ENCODE assay signal across 8 cellular contexts in the genomic region with DNA sequence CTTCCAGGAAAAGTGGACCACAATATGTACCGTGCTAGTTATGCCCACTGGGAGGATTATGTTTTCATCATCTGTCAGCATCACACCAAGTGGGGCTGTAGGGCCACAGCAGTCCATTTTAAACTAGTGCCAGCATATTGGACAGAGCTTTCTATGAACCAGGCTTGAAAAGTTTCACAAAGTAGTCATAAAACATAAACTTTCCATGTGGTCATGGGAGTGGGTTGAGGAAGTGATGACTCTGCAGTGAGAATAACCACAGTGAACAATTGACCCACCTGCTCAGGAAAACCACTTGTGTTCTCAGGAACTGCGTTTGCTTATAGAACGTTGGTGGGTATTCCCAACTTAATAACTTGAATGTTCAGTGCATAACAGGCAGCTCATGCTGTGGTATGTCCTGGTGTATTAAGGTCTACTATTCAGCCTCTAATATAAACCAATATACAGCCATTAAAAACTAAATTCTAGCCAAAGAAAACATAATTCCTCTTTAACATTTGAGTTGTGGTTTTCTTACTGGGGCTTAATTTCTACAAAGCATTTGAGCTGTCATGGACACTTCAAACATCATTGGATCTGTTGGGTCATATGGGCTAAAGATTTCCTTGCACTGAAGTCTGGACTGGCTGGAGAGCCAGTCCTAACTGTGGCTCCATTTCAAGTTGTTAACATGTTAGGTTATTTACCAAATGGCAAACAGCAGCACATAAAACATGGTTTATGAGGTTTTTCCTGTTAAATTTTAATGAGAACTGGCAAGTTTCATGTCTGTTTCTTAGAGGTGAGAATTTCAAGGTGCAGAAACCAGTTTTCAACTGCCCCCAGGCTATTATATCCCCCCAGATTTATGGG.
A peak's percentile ranks its signal among the peaks of the same experiment; 100 is the strongest.
DNase-seq lines count a peak whose midpoint lies in the region; ATAC-seq and TF ChIP-seq lines count a peak whose summit lies in the region.

No MANE protein-coding gene starts in this region.

- no peaks in the 10 kb centered on the region for H3K36me3 ChIP-seq in upper lobe of right lung

- no peaks in the 10 kb centered on the region for H3K27me3 ChIP-seq in upper lobe of right lung

- H3K4me1 ChIP-seq in upper lobe of right lung = no peaks in the 10 kb centered on the region

- no peaks in the 10 kb centered on the region for H3K9me3 ChIP-seq in upper lobe of right lung

- DNase-seq in fibroblast of gingiva (ENCODE audit: low read depth) (peak; percentile 26), upper lobe of right lung (no peak), SW 1271 (lab: John Stamatoyannopoulos, UW) (no peak), kidney tubule cell (ENCODE audit: low spot score) (no peak), NCI-H1048 (lab: John Stamatoyannopoulos, UW) (no peak)

- no peak overlapping the region for H3K4me3 ChIP-seq in upper lobe of right lung

- intact Hi-C loops in upper lobe of right lung (cut with DNase I) = no loop called here

- ATAC-seq in GM18508 (IDR thresholded peaks at IDR 0.05; ENCODE audit: insufficient read depth, unreplicated experiment) (peak; percentile 93), GM21515 (IDR thresholded peaks at IDR 0.05; ENCODE audit: unreplicated experiment) (peak; percentile 81), HG03457 (IDR thresholded peaks at IDR 0.05; ENCODE audit: unreplicated experiment) (peak; percentile 93), upper lobe of right lung (no peak)

- no peak for TF ChIP-seq CTCF in upper lobe of right lung (IDR thresholded peaks at IDR 0.05)

- H3K27ac ChIP-seq in upper lobe of right lung = no peak overlapping the region
